In genomic region chr6:106098383-106099234, GRCh38 we compare ENCODE assay signal across 8 cellular contexts. TPM values are rescaled to one million over a fixed set of nuclear protein-coding genes. Genes with fewer than 3 reads are reported as not detected.
DNase-seq lines count a peak whose midpoint lies in the region; ATAC-seq lines count a peak whose summit lies in the region.

No MANE protein-coding gene starts in this region.

- DNase-seq in CD4-positive, CD25-positive, alpha-beta regulatory T cell, result peak; percentile 67 to 97 (median 87)
- peak; percentile 52 to 63 for DNase-seq in HAP-1 (ENCODE audit: low spot score in 2 of 2)
- peak; percentile 81 for DNase-seq in RPMI8226
- peak; percentile 80 for DNase-seq in activated naive CD4-positive, alpha-beta T cell treated with anti-CD3 and anti-CD28 coated beads, Interleukin-2, amount 50 U/mL, for 16 hours
- peak; percentile 22 to 39 (median 34) for DNase-seq in stimulated activated CD4-positive, alpha-beta T cell treated with anti-CD3 and anti-CD28 coated beads, TNF-alpha, amount 100 ng/mL, for 1 hour (ENCODE audit: low read depth in 3 of 3, low spot score in 1 of 3)
- DNase-seq in GOT3 (lab: John Stamatoyannopoulos, UW), result no peak
- no peak for DNase-seq in putamen (ENCODE audit: low spot score)

- peaks cover 2% of the 10 kb centered on the region for H3K36me3 ChIP-seq in CD4-positive, CD25-positive, alpha-beta regulatory T cell (ENCODE audit: control insufficient read depth, insufficient read depth, low read length)
- H3K36me3 ChIP-seq in HAP-1 (replicated peaks) (no peaks in the 10 kb centered on the region), iPS-18a (ENCODE audit: control insufficient read depth, low read depth, low read length) (no peaks in the 10 kb centered on the region)

- peaks cover 7 to 87% (median 51%) of the 10 kb centered on the region in 4 donors for H3K4me1 Mint-ChIP-seq in CD4-positive, CD25-positive, alpha-beta regulatory T cell

- peaks cover 75% of the 10 kb centered on the region for H3K4me1 ChIP-seq in CD4-positive, CD25-positive, alpha-beta regulatory T cell (ENCODE audit: control insufficient read depth, insufficient read depth, low read length, poor library complexity, severe bottlenecking)
- peaks cover 23% of the 10 kb centered on the region for H3K4me1 ChIP-seq in HAP-1
- H3K4me1 ChIP-seq in iPS-18a (ENCODE audit: control insufficient read depth, low read depth, low read length), result peaks cover 27% of the 10 kb centered on the region

- peak; percentile 77 to 79 for ATAC-seq in CD4-positive, CD25-positive, alpha-beta regulatory T cell (ENCODE audit: low read depth in 2 of 2)

- in situ Hi-C loops in HAP-1 (cut with MboI; ENCODE audit: low sequenced_read_pairs), result no loop called here

- peak overlapping the region; percentile 100 for H3K4me3 ChIP-seq in CD4-positive, CD25-positive, alpha-beta regulatory T cell (ENCODE audit: low read depth, low read length)
- H3K4me3 ChIP-seq in HAP-1, result peak overlapping the region; percentile 23; the same call in 1 of the 2 replicates
- H3K4me3 ChIP-seq in iPS-18a (ENCODE audit: low read length), result peak overlapping the region; percentile 64

- no peaks in the 10 kb centered on the region for H3K27me3 ChIP-seq in CD4-positive, CD25-positive, alpha-beta regulatory T cell (ENCODE audit: control insufficient read depth, insufficient read depth, low read length)
- no peaks in the 10 kb centered on the region for H3K27me3 ChIP-seq in HAP-1 (ENCODE audit: low read depth)
- peaks cover 49% of the 10 kb centered on the region for H3K27me3 ChIP-seq in iPS-18a (ENCODE audit: control insufficient read depth, insufficient read depth, low read length)

- H3K27ac Mint-ChIP-seq in CD4-positive, CD25-positive, alpha-beta regulatory T cell, result peak overlapping the region; percentile 95 to 100 (median 97)

- peak overlapping the region; percentile 91 to 99 (median 96) for H3K4me3 Mint-ChIP-seq in CD4-positive, CD25-positive, alpha-beta regulatory T cell

- no peak overlapping the region for H3K9ac ChIP-seq in iPS-18a (ENCODE audit: low read length)

- H3K9me3 Mint-ChIP-seq in CD4-positive, CD25-positive, alpha-beta regulatory T cell, result no peaks in the 10 kb centered on the region

- H3K9me3 ChIP-seq in CD4-positive, CD25-positive, alpha-beta regulatory T cell (ENCODE audit: control insufficient read depth in 2 of 2, low read length in 2 of 2), result no peaks in the 10 kb centered on the region
- H3K9me3 ChIP-seq in HAP-1 (no peaks in the 10 kb centered on the region), iPS-18a (ENCODE audit: control insufficient read depth, low read depth, low read length) (no peaks in the 10 kb centered on the region)

- H3K36me3 Mint-ChIP-seq in CD4-positive, CD25-positive, alpha-beta regulatory T cell, result peaks cover 32% of the 10 kb centered on the region

- no peaks in the 10 kb centered on the region for H3K27me3 Mint-ChIP-seq in CD4-positive, CD25-positive, alpha-beta regulatory T cell

- H3K27ac ChIP-seq in CD4-positive, CD25-positive, alpha-beta regulatory T cell (ENCODE audit: insufficient read depth, low read length, poor library complexity, severe bottlenecking), result peak overlapping the region; percentile 90
- no peak overlapping the region for H3K27ac ChIP-seq in iPS-18a (ENCODE audit: low read length)

RNA-seq across cellular contexts. Expression of gene PRDM1, which starts 12.5 kb away (rescaled TPM):
- 327 TPM for total RNA-seq in CD4-positive, CD25-positive, alpha-beta regulatory T cell
- polyA plus RNA-seq in CD4-positive, CD25-positive, alpha-beta regulatory T cell, result 10 to 100 TPM; 48.6 to 71.6 (median 64.7) TPM

Comparison
In these comparisons a context has a peak if more than half of its experiments do, and no peak if none do; other contexts are left out.
1. DNase-seq: peak in CD4-positive, CD25-positive, alpha-beta regulatory T cell (3 of 3), HAP-1 (2 of 2), RPMI8226 (single experiment), activated naive CD4-positive, alpha-beta T cell treated with anti-CD3 and anti-CD28 coated beads, Interleukin-2, amount 50 U/mL, for 16 hours (single experiment) and stimulated activated CD4-positive, alpha-beta T cell treated with anti-CD3 and anti-CD28 coated beads, TNF-alpha, amount 100 ng/mL, for 1 hour (3 of 3); none in GOT3 (single experiment) and putamen (single experiment).
2. H3K4me3 ChIP-seq: peak in every context shown above with its lines; median percentile 100 in CD4-positive, CD25-positive, alpha-beta regulatory T cell; 64 in iPS-18a; 23 in HAP-1.